ENCODE assay signal across 9 cellular contexts in the genomic region with DNA sequence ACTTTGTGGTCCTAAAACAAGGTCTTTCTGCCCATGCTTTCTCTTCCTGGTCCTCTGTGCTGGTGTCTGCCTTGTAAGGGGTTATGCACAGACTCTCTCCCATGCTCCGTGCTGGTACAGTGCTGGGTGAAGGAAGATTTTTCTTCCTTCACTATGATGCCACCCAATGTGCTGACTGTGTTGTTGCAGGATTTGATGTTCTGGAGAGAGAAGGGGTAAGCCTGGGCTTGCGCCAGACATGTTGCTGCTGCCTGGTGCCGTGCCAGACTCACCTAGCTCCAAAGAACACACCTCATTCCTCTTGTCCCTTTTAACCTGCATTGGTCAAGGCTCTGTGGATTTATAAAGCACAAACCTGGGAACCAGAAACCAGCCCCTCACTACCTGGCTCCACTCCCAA. TPM values are rescaled to one million over a fixed set of nuclear protein-coding genes. Genes with fewer than 3 reads are reported as not detected.
DNase-seq lines count a peak whose midpoint lies in the region; ATAC-seq, FAIRE-seq and TF ChIP-seq lines count a peak whose summit lies in the region.
"Had no signal": no experiment of that assay in that cellular context is flagged by ENCODE, and none has a peak within 500 bp of the region (broad histone marks: within the 10 kb centered on the region; RNA-seq: fewer than 3 reads in every experiment).

No MANE protein-coding gene starts in this region.

- no peak overlapping the region for H3K18ac ChIP-seq in H9 (ENCODE audit: insufficient read length, low read depth, low read length)

- no CpG with 5 or more reads among the region's 3 CpGs for WGBS in H9 (ENCODE audit: extremely low coverage, insufficient read length, low lambda C conversion rate)

- H3K27ac Mint-ChIP-seq in H9 (peak overlapping the region in 2 of 3 experiments; percentile 24 to 88; a peak in 3 of 7 replicates), osteocyte (ENCODE audit: unreplicated experiment) (no peak overlapping the region)

- H3K4me3 Mint-ChIP-seq in H9 (no peak overlapping the region), osteocyte (ENCODE audit: unreplicated experiment) (no peak overlapping the region)

- H2BK5ac ChIP-seq in H9 (ENCODE audit: insufficient read length, low read length), result no peak overlapping the region

- TF ChIP-seq CTCF in H9 (conservative IDR thresholded peaks at IDR 0.05) (no peak), bronchial epithelial cell (IDR thresholded peaks at IDR 0.05; ENCODE audit: insufficient read depth, low read length, severe bottlenecking) (peak; percentile 21), osteocyte (IDR thresholded peaks at IDR 0.05) (peak; percentile 19)

- H3K4ac ChIP-seq in H9 (ENCODE audit: low read depth, low read length), result no peak overlapping the region

- H3K79me1 ChIP-seq in H9 (ENCODE audit: insufficient read depth, low read depth, low read length, poor library complexity, severe bottlenecking), result no peaks in the 10 kb centered on the region

- H3K27me3 ChIP-seq in H9 (ENCODE audit: insufficient read depth, low read length) (no peaks in the 10 kb centered on the region), bronchial epithelial cell (ENCODE audit: control insufficient read depth, insufficient read depth, low read length) (no peaks in the 10 kb centered on the region)

- no peak overlapping the region for H2BK20ac ChIP-seq in H9 (ENCODE audit: low read depth, low read length, poor library complexity, severe bottlenecking)

- ATAC-seq in GM21619 (IDR thresholded peaks at IDR 0.05; ENCODE audit: unreplicated experiment), result no peak

- H3K4me1 Mint-ChIP-seq in H9, result peaks cover 23 to 36% of the 10 kb centered on the region in 2 experiments
- peaks cover 37% of the 10 kb centered on the region for H3K4me1 Mint-ChIP-seq in osteocyte (ENCODE audit: unreplicated experiment)

- DNase-seq in H9 (no peak), NCI-H69 (lab: John Stamatoyannopoulos, UW) (peak; percentile 24), bronchial epithelial cell (ENCODE audit: low read depth) (peak; percentile 80), osteocyte (ENCODE audit: extremely low spot score, unreplicated experiment) (no peak), OCI-M2 (lab: John Stamatoyannopoulos, UW; ENCODE audit: unreplicated experiment) (no peak)
- no peak for DNase-seq in stimulated activated CD4-positive, alpha-beta T cell treated with anti-CD3 and anti-CD28 coated beads, Interleukin-4, amount 100 ng/mL, for 1 hour
- DNase-seq: DMS153 had no signal

- no peak overlapping the region for H4K91ac ChIP-seq in H9 (ENCODE audit: insufficient read length, low read depth, low read length)

- H3K23ac ChIP-seq in H9 (ENCODE audit: insufficient read length, low read depth, low read length), result no peak overlapping the region

- no peak overlapping the region for H2BK120ac ChIP-seq in H9 (ENCODE audit: low read depth, low read length, poor library complexity, severe bottlenecking)

- H3K4me1 ChIP-seq in H9 (ENCODE audit: insufficient read depth, low read length), result no peaks in the 10 kb centered on the region

- H4K20me1 ChIP-seq in H9 (ENCODE audit: control insufficient read depth, insufficient read depth, insufficient read length), result no peaks in the 10 kb centered on the region

- H3K23me2 ChIP-seq in H9 (ENCODE audit: insufficient read length, low read depth, low read length, poor library complexity, severe bottlenecking), result no peaks in the 10 kb centered on the region

- no peak overlapping the region for H2BK15ac ChIP-seq in H9 (ENCODE audit: low read depth, low read length)

- no peaks in the 10 kb centered on the region for H3K9me3 ChIP-seq in H9 (ENCODE audit: control insufficient read depth, low read depth, low read length)

- FAIRE-seq in bronchial epithelial cell (lab: Jason Lieb, UNC), result no peak
- FAIRE-seq: GM12891 had no signal

- H3K79me2 ChIP-seq in H9 (ENCODE audit: insufficient read depth, low read length), result no peaks in the 10 kb centered on the region

- no peak overlapping the region for H3K9ac ChIP-seq in H9 (ENCODE audit: extremely low read depth, insufficient read length, low read length)

- H3K27ac ChIP-seq in H9 (ENCODE audit: insufficient read length, low read depth, low read length), result no peak overlapping the region

- H3K4me2 ChIP-seq in H9 (ENCODE audit: insufficient read depth, insufficient read length, low read length), result no peak overlapping the region

- H3K9me3 Mint-ChIP-seq in H9 (no peaks in the 10 kb centered on the region), osteocyte (ENCODE audit: unreplicated experiment) (no peaks in the 10 kb centered on the region)

- no peak overlapping the region for H3T11ph ChIP-seq in H9 (ENCODE audit: low read length)

- H4K5ac ChIP-seq in H9 (ENCODE audit: insufficient read length, low read depth, low read length), result no peak overlapping the region

- no peak overlapping the region for H4K8ac ChIP-seq in H9 (replicated peaks; ENCODE audit: insufficient read length, low read depth, low read length)

- no peak overlapping the region for H2BK12ac ChIP-seq in H9 (ENCODE audit: insufficient read length, low read depth, low read length)

- H3K4me3 ChIP-seq in bronchial epithelial cell (ENCODE audit: low read depth, low read length), result no peak overlapping the region

- H3K27me3 Mint-ChIP-seq in H9 (ENCODE audit: low read depth) (no peaks in the 10 kb centered on the region), osteocyte (ENCODE audit: unreplicated experiment) (no peaks in the 10 kb centered on the region)

- no peak overlapping the region for H2AFZ ChIP-seq in H9 (ENCODE audit: low read length)

- H3K56ac ChIP-seq in H9 (ENCODE audit: insufficient read length, low read depth, low read length), result no peak overlapping the region

- no peak overlapping the region for H2AK5ac ChIP-seq in H9 (ENCODE audit: insufficient read length, low read length)

- H3K36me3 Mint-ChIP-seq in H9 (ENCODE audit: insufficient read depth in 1 of 3, low read depth in 3 of 3) (peaks cover 0 to 9% (median 4%) of the 10 kb centered on the region in 3 experiments; a peak in 2 of 7 replicates), osteocyte (ENCODE audit: unreplicated experiment) (peaks cover 2% of the 10 kb centered on the region)

- H3K14ac ChIP-seq in H9 (ENCODE audit: insufficient read depth, low read length), result no peak overlapping the region

- no peaks in the 10 kb centered on the region for H3K36me3 ChIP-seq in bronchial epithelial cell (ENCODE audit: control insufficient read depth, insufficient read depth, low read length)

RNA-seq across cellular contexts. Expression of a gene that starts 28.4 kb away (rescaled TPM):
- not detected in 2 replicates for total RNA-seq in H9 (2021)
- total RNA-seq in bronchial epithelial cell, result not detected in 2 replicates
- not detected in 2 replicates for total RNA-seq in osteocyte

RNA-seq across cellular contexts. Expression of a gene that starts 52.4 kb away (rescaled TPM):
- total RNA-seq in H9 (2021) (106 and 110 TPM in 2 replicates), bronchial epithelial cell (6.1 and 8.6 TPM in 2 replicates), osteocyte (25.3 and 26.4 TPM in 2 replicates)

Comparison
In these comparisons a context has a peak if more than half of its experiments do, and no peak if none do; other contexts are left out.
1. DNase-seq: peak in NCI-H69 (single experiment) and bronchial epithelial cell (single experiment); none in H9 (single experiment), osteocyte (single experiment), stimulated activated CD4-positive, alpha-beta T cell treated with anti-CD3 and anti-CD28 coated beads, Interleukin-4, amount 100 ng/mL, for 1 hour (single experiment) and OCI-M2 (single experiment).